Comparison of ENCODE assay signal across 14 cellular contexts in genomic region chr1:208189716-208190115, GRCh38.
"Had no signal": no experiment of that assay in that cellular context is flagged by ENCODE, and none has a peak within 500 bp of the region (broad histone marks: within the 10 kb centered on the region; RNA-seq: fewer than 3 reads in every experiment).

No MANE protein-coding gene starts in this region.

- H3K4me2 ChIP-seq: neural progenitor cell had no signal

- H3K4me3 Mint-ChIP-seq: activated CD4-positive, alpha-beta T cell treated with anti-CD3 and anti-CD28 coated beads for 36 hours; activated naive CD8-positive, alpha-beta T cell treated with anti-CD3 and anti-CD28 coated beads, Interleukin-2, amount 50 U/mL, for 24 hours; activated T-helper 1 cell treated with anti-CD3 and anti-CD28 coated beads, Interleukin-12 subunit alpha, Interleukin-12 subunit beta, Interleukin-2, Interleukin-4 antibody, amounts not matched to agents 30 ng/mL and 10 ng/mL and 1 ng/mL, durations not matched to agents 14 hours and 24 hours and 36 hours; neural progenitor cell had no signal

- H3K4me3 ChIP-seq: heart right ventricle, neural progenitor cell, skin epidermis, tibial artery had no signal

- H3K27ac ChIP-seq: heart right ventricle, neural progenitor cell, tibial artery, VCaP had no signal

- H3K36me3 ChIP-seq: neural progenitor cell had no signal

- DNase-seq: activated naive CD4-positive, alpha-beta T cell; activated naive CD8-positive, alpha-beta T cell treated with anti-CD3 and anti-CD28 coated beads, Interleukin-2, amount 50 U/mL, for 24 hours; central memory CD4-positive, alpha-beta T cell; cortex of kidney; effector memory CD4-positive, alpha-beta T cell; heart right ventricle; left ventricle myocardium superior; T1000; tibial artery had no signal

- H3K27ac Mint-ChIP-seq: activated CD4-positive, alpha-beta T cell treated with anti-CD3 and anti-CD28 coated beads for 36 hours; activated naive CD8-positive, alpha-beta T cell treated with anti-CD3 and anti-CD28 coated beads, Interleukin-2, amount 50 U/mL, for 24 hours; activated T-helper 1 cell treated with anti-CD3 and anti-CD28 coated beads, Interleukin-12 subunit alpha, Interleukin-12 subunit beta, Interleukin-2, Interleukin-4 antibody, amounts not matched to agents 30 ng/mL and 10 ng/mL and 1 ng/mL, durations not matched to agents 14 hours and 24 hours and 36 hours had no signal

- ATAC-seq: activated CD4-positive, alpha-beta T cell treated with anti-CD3 and anti-CD28 coated beads for 36 hours; heart right ventricle; left ventricle myocardium superior had no signal

- H3K9me3 ChIP-seq: heart right ventricle, tibial artery had no signal

- H3K9me3 Mint-ChIP-seq: activated naive CD8-positive, alpha-beta T cell treated with anti-CD3 and anti-CD28 coated beads, Interleukin-2, amount 50 U/mL, for 24 hours; activated T-helper 1 cell treated with anti-CD3 and anti-CD28 coated beads, Interleukin-12 subunit alpha, Interleukin-12 subunit beta, Interleukin-2, Interleukin-4 antibody, amounts not matched to agents 30 ng/mL and 10 ng/mL and 1 ng/mL, durations not matched to agents 14 hours and 24 hours and 36 hours; neural progenitor cell had no signal

- H3K27me3 ChIP-seq: heart right ventricle, neural progenitor cell, tibial artery had no signal

- H3K9ac ChIP-seq: neural progenitor cell had no signal

- H2AFZ ChIP-seq: neural progenitor cell had no signal
